28 cellular contexts compared by ENCODE assay signal in genomic region chr2:101185085-101185484, GRCh38. TPM values are rescaled to one million over a fixed set of nuclear protein-coding genes. Genes with fewer than 3 reads are reported as not detected.
DNase-seq lines count a peak whose midpoint lies in the region; ATAC-seq, FAIRE-seq and TF ChIP-seq lines count a peak whose summit lies in the region.
"Had no signal": no experiment of that assay in that cellular context is flagged by ENCODE, and none has a peak within 500 bp of the region (broad histone marks: within the 10 kb centered on the region; RNA-seq: fewer than 3 reads in every experiment).

No MANE protein-coding gene starts in this region.

- H3K4me1 ChIP-seq in HepG2 (ENCODE audit: insufficient read depth, low read length) (peaks cover 30% of the 10 kb centered on the region), right lobe of liver (no peaks in the 10 kb centered on the region), esophagus squamous epithelium (peaks cover 0 to 49% (median 13%) of the 10 kb centered on the region in 3 donors)
- no peaks in the 10 kb centered on the region for H3K4me1 ChIP-seq in naive thymus-derived CD4-positive, alpha-beta T cell (ENCODE audit: control insufficient read depth in 2 of 2, insufficient read depth in 2 of 2, low read length in 2 of 2)
- H3K4me1 ChIP-seq: BE2C, sigmoid colon had no signal

- H3K27ac ChIP-seq in HepG2 (ENCODE audit: extremely low read length, insufficient read depth, low read length): no peak overlapping the region
- no peak overlapping the region for H3K27ac ChIP-seq in right lobe of liver
- peak overlapping the region in 3 of 4 donors; percentile 51 to 63 (median 60) for H3K27ac ChIP-seq in esophagus squamous epithelium
- H3K27ac ChIP-seq in naive thymus-derived CD4-positive, alpha-beta T cell (ENCODE audit: low read depth, low read length): no peak overlapping the region
- H3K27ac ChIP-seq: cardiac muscle cell, coronary artery, sigmoid colon, suprapubic skin had no signal

- no peaks in the 10 kb centered on the region for H3K27me3 Mint-ChIP-seq in type B pancreatic cell
- H3K27me3 Mint-ChIP-seq in naive thymus-derived CD4-positive, alpha-beta T cell: no peaks in the 10 kb centered on the region
- H3K27me3 Mint-ChIP-seq: IgD-negative memory B cell; stimulated activated naive B cell treated with anti-CD40 and anti-IgM and Interleukin-4, amounts not matched to agents 10 μg/mL and 1 μg/mL and 100 μg/mL, for 72 hours had no signal

- no peaks in the 10 kb centered on the region for H3K36me3 ChIP-seq in HepG2 (replicated peaks in 1 of 2; ENCODE audit: control insufficient read depth in 1 of 2, insufficient read depth in 2 of 2, low read length in 2 of 2)
- H3K36me3 ChIP-seq in right lobe of liver: no peaks in the 10 kb centered on the region
- H3K36me3 ChIP-seq in esophagus squamous epithelium: no peaks in the 10 kb centered on the region
- no peaks in the 10 kb centered on the region for H3K36me3 ChIP-seq in naive thymus-derived CD4-positive, alpha-beta T cell (ENCODE audit: control insufficient read depth in 2 of 3, insufficient read depth in 3 of 3, low read length in 3 of 3)
- H3K36me3 ChIP-seq: BE2C, cardiac muscle cell, sigmoid colon, suprapubic skin had no signal

- WGBS in HepG2 (ENCODE audit: low lambda C conversion rate): 24% methylated on average over 4 of the region's 4 CpGs
- WGBS in right lobe of liver (ENCODE audit: insufficient coverage, low coverage, low lambda C conversion rate, missing lambda C conversion rate): 81% methylated on average over 4 of the region's 4 CpGs
- WGBS in esophagus squamous epithelium, 2 donors: 46 to 50% methylated on average over 4 of the region's 4 CpGs

- H3K9me3 Mint-ChIP-seq in type B pancreatic cell: no peaks in the 10 kb centered on the region
- peaks cover 0 to 21% (median 2%) of the 10 kb centered on the region in 11 donors for H3K9me3 Mint-ChIP-seq in naive thymus-derived CD4-positive, alpha-beta T cell
- H3K9me3 Mint-ChIP-seq: activated naive CD4-positive, alpha-beta T cell treated with anti-CD3 and anti-CD28 coated beads, Interleukin-2, amount 50 U/mL, for 24 hours had no signal

- DNase-seq in HepG2 (ENCODE audit: low spot score) (no peak), right lobe of liver (no peak), NCI-H774 (lab: John Stamatoyannopoulos, UW) (peak; percentile 11), esophagus squamous epithelium (lab: John Stamatoyannopoulos, UW) (no peak), type B pancreatic cell (ENCODE audit: extremely low spot score, unreplicated experiment) (no peak), NCI-H82 (lab: John Stamatoyannopoulos, UW) (no peak), NOMO-1 treated with dmso at 0.1 percent for 144 hours (lab: John Stamatoyannopoulos, UW; ENCODE audit: unreplicated experiment) (no peak)
- DNase-seq in naive thymus-derived CD4-positive, alpha-beta T cell: no peak
- DNase-seq: ACHN; activated CD4-positive, alpha-beta T cell treated with anti-CD3 and anti-CD28 coated beads, Interleukin-2, amount 50 U/mL, for 48 hours; activated CD8-positive, alpha-beta memory T cell treated with anti-CD3 and anti-CD28 coated beads, Interleukin-2, amount 50 U/mL, for 4 hours; BE2C; effector memory CD4-positive, alpha-beta T cell; GOT3; left colon; NCI-H2107; NCI-H524; sigmoid colon; stimulated activated CD4-positive, alpha-beta T cell treated with anti-CD3 and anti-CD28 coated beads, Interleukin-15, amount 100 ng/mL, for 24 hours; stimulated activated naive B cell treated with anti-CD40 and anti-IgM and Interleukin-4, amounts not matched to agents 10 μg/mL and 1 μg/mL and 100 μg/mL, for 72 hours had no signal

- TF ChIP-seq RAD21 in HepG2 (CRISPR knock-in tag; IDR thresholded peaks at IDR 0.05): no peak

- peaks cover 9% of the 10 kb centered on the region; the same call in 1 of the 2 replicates for H3K9me3 ChIP-seq in HepG2 (ENCODE audit: low read length)
- H3K9me3 ChIP-seq in right lobe of liver: no peaks in the 10 kb centered on the region
- H3K9me3 ChIP-seq in esophagus squamous epithelium: no peaks in the 10 kb centered on the region
- no peaks in the 10 kb centered on the region for H3K9me3 ChIP-seq in naive thymus-derived CD4-positive, alpha-beta T cell (ENCODE audit: control insufficient read depth in 2 of 3, low read length in 3 of 3)
- H3K9me3 ChIP-seq: BE2C, sigmoid colon, suprapubic skin had no signal

- no peaks in the 10 kb centered on the region for H4K20me1 ChIP-seq in HepG2 (ENCODE audit: insufficient read depth, low read length)

- no peak for TF ChIP-seq POLR2A in HepG2 (IDR thresholded peaks at IDR 0.05; ENCODE audit: insufficient read depth in 1 of 2, low read depth in 2 of 2, low read length in 2 of 2)
- no peak for TF ChIP-seq POLR2A in right lobe of liver (IDR thresholded peaks at IDR 0.05)
- TF ChIP-seq POLR2A in esophagus squamous epithelium (IDR thresholded peaks at IDR 0.05): no peak

- H3K27me3 ChIP-seq in HepG2 (ENCODE audit: control insufficient read depth in 1 of 2, insufficient read depth in 2 of 2, low read length in 2 of 2): no peaks in the 10 kb centered on the region
- no peaks in the 10 kb centered on the region for H3K27me3 ChIP-seq in right lobe of liver
- H3K27me3 ChIP-seq in esophagus squamous epithelium: no peaks in the 10 kb centered on the region
- no peaks in the 10 kb centered on the region for H3K27me3 ChIP-seq in naive thymus-derived CD4-positive, alpha-beta T cell (ENCODE audit: control insufficient read depth in 2 of 2, insufficient read depth in 2 of 2, low read length in 2 of 2)
- H3K27me3 ChIP-seq: BE2C, cardiac muscle cell, sigmoid colon, suprapubic skin had no signal

- no peak for ATAC-seq in HepG2
- ATAC-seq in right lobe of liver: no peak
- no peak for ATAC-seq in naive thymus-derived CD4-positive, alpha-beta T cell
- ATAC-seq: activated CD4-positive, CD25-positive, alpha-beta regulatory T cell treated with anti-CD3 and anti-CD28 coated beads, Interleukin-2, amount 50 U/mL, for 24 hours; left colon; stimulated activated naive B cell treated with anti-CD40 and anti-IgM and Interleukin-4, amounts not matched to agents 10 μg/mL and 1 μg/mL and 100 μg/mL, for 72 hours had no signal

- peaks cover 13% of the 10 kb centered on the region for H3K4me1 Mint-ChIP-seq in type B pancreatic cell (ENCODE audit: unreplicated experiment)
- no peaks in the 10 kb centered on the region for H3K4me1 Mint-ChIP-seq in naive thymus-derived CD4-positive, alpha-beta T cell
- H3K4me1 Mint-ChIP-seq: activated naive CD4-positive, alpha-beta T cell treated with anti-CD3 and anti-CD28 coated beads, Interleukin-2, amount 50 U/mL, for 24 hours; IgD-negative memory B cell had no signal

- in situ Hi-C loops in HepG2 (cut with HindIII; ENCODE audit: extremely low pct_ligation_motif_present, low pct_unique_long_range_greater_than_20kb): no loop called here

- H3K27ac Mint-ChIP-seq in type B pancreatic cell: peak overlapping the region; percentile 61
- H3K27ac Mint-ChIP-seq in naive thymus-derived CD4-positive, alpha-beta T cell: no peak overlapping the region
- H3K27ac Mint-ChIP-seq: activated naive CD4-positive, alpha-beta T cell treated with anti-CD3 and anti-CD28 coated beads, Interleukin-2, amount 50 U/mL, for 24 hours; activated T-helper 1 cell treated with anti-CD3 and anti-CD28 coated beads, Interleukin-12 subunit alpha, Interleukin-12 subunit beta, Interleukin-2, Interleukin-4 antibody, amounts not matched to agents 30 ng/mL and 10 ng/mL and 1 ng/mL, durations not matched to agents 14 hours and 24 hours and 36 hours; IgD-negative memory B cell; stimulated activated naive B cell treated with anti-CD40 and anti-IgM and Interleukin-4, amounts not matched to agents 10 μg/mL and 1 μg/mL and 100 μg/mL, for 72 hours had no signal

- TF ChIP-seq CTCF in HepG2 (CRISPR knock-in tag; IDR thresholded peaks at IDR 0.05): no peak
- no peak for TF ChIP-seq CTCF in right lobe of liver (IDR thresholded peaks at IDR 0.05)
- TF ChIP-seq CTCF in esophagus squamous epithelium (IDR thresholded peaks at IDR 0.05): no peak
- TF ChIP-seq CTCF in type B pancreatic cell (conservative IDR thresholded peaks at IDR 0.05): no peak

- H3K9ac ChIP-seq in HepG2 (ENCODE audit: insufficient read depth, low read depth, low read length): no peak overlapping the region

- intact Hi-C loops in HepG2 (cut with micrococcal nuclease; ENCODE audit: unreplicated experiment): no loop called here
- intact Hi-C loops in right lobe of liver (cut with DNase I): no loop called here
- intact Hi-C loops in esophagus squamous epithelium (cut with DNase I): no loop called here
- intact Hi-C loops in naive thymus-derived CD4-positive, alpha-beta T cell (cut with micrococcal nuclease): no loop called here

- FAIRE-seq in HepG2 (lab: Jason Lieb, UNC): peak; percentile 28
- FAIRE-seq: frontal cortex had no signal

- H2AFZ ChIP-seq in HepG2 (ENCODE audit: low read length): peak overlapping the region; percentile 17

- H3K79me2 ChIP-seq in HepG2 (ENCODE audit: insufficient read depth, low read length): no peaks in the 10 kb centered on the region

- CTCF ChIA-PET in HepG2 (lab: Yijun Ruan, JAX; ENCODE audit: low intra/inter-chr PET ratio, low total read pairs): no interaction called here
- CTCF ChIA-PET in naive thymus-derived CD4-positive, alpha-beta T cell (lab: Charles Lee): interaction anchor here (0.9 to 1.1 kb wide), 3 partner anchors 33 to 1041 kb away, joined by 3 read pairs; no protein-coding TSS in a partner anchor

- no peak overlapping the region for H3K4me2 ChIP-seq in HepG2 (ENCODE audit: low read depth, low read length)

- H3K36me3 Mint-ChIP-seq in type B pancreatic cell: no peaks in the 10 kb centered on the region
- H3K36me3 Mint-ChIP-seq in naive thymus-derived CD4-positive, alpha-beta T cell: peaks cover 0 to 15% (median 0%) of the 10 kb centered on the region in 5 donors
- H3K36me3 Mint-ChIP-seq: activated naive CD4-positive, alpha-beta T cell treated with anti-CD3 and anti-CD28 coated beads, Interleukin-2, amount 50 U/mL, for 24 hours; IgD-negative memory B cell had no signal

- POLR2A ChIA-PET in HepG2 (lab: Yijun Ruan, JAX): no interaction called here
- POLR2A ChIA-PET in naive thymus-derived CD4-positive, alpha-beta T cell (lab: Charles Lee): no interaction called here

- TF ChIP-seq EP300 in HepG2 (IDR thresholded peaks at IDR 0.05; ENCODE audit: low read depth in 2 of 2, low read length in 2 of 2): no peak
- TF ChIP-seq EP300 in HepG2 (CRISPR knock-in tag; IDR thresholded peaks at IDR 0.05; ENCODE audit: borderline replicate concordance): no peak

- H3K4me3 ChIP-seq in HepG2 (replicated peaks in 1 of 3; ENCODE audit: insufficient read depth in 1 of 3, low read depth in 2 of 3, low read length in 3 of 3): no peak overlapping the region
- H3K4me3 ChIP-seq in right lobe of liver: no peak overlapping the region
- H3K4me3 ChIP-seq in esophagus squamous epithelium: no peak overlapping the region
- H3K4me3 ChIP-seq in naive thymus-derived CD4-positive, alpha-beta T cell (ENCODE audit: low read length): no peak overlapping the region
- H3K4me3 ChIP-seq: cardiac muscle cell, coronary artery, sigmoid colon, suprapubic skin had no signal

- peak overlapping the region; percentile 7 for H3K4me3 Mint-ChIP-seq in type B pancreatic cell
- no peak overlapping the region for H3K4me3 Mint-ChIP-seq in naive thymus-derived CD4-positive, alpha-beta T cell
- H3K4me3 Mint-ChIP-seq: activated naive CD4-positive, alpha-beta T cell treated with anti-CD3 and anti-CD28 coated beads, Interleukin-2, amount 50 U/mL, for 24 hours; activated T-helper 1 cell treated with anti-CD3 and anti-CD28 coated beads, Interleukin-12 subunit alpha, Interleukin-12 subunit beta, Interleukin-2, Interleukin-4 antibody, amounts not matched to agents 30 ng/mL and 10 ng/mL and 1 ng/mL, durations not matched to agents 14 hours and 24 hours and 36 hours; IgD-negative memory B cell; stimulated activated naive B cell treated with anti-CD40 and anti-IgM and Interleukin-4, amounts not matched to agents 10 μg/mL and 1 μg/mL and 100 μg/mL, for 72 hours had no signal

- BruUV-seq in HepG2 (replicated peaks; lab: Mats Ljungman, UMichigan): no TSS peak

RNA-seq across cellular contexts. Expression of gene TBC1D8, which starts 33.9 kb away (rescaled TPM):
- total RNA-seq in HepG2 (2016; rRNA removed; fragmentation: Illumina TruSeq; extraction: Trizol) (24.6 and 45.1 TPM in 2 replicates), right lobe of liver (10 to 100 TPM; 17.3 to 31.2 (median 21.5) TPM), esophagus squamous epithelium (10 to 100 TPM; 19.5 to 46.9 (median 24.8) TPM), type B pancreatic cell (ENCODE audit: low replicate concordance) (16.1 and 20.1 TPM in 2 replicates)
- total RNA-seq in HepG2 (2016; cell fraction: cytosol; rRNA removed; fragmentation: Illumina TruSeq; extraction: Trizol; ENCODE audit: low read depth): 19.7 and 20.1 TPM in 2 replicates
- 24.0 and 41.1 TPM in 2 replicates for total RNA-seq in HepG2 (2016; cell fraction: insoluble cytoplasmic fraction; rRNA removed; fragmentation: Illumina TruSeq; extraction: Trizol)
- 25.6 and 27.6 TPM in 2 replicates for total RNA-seq in HepG2 (2016; cell fraction: membrane; rRNA removed; fragmentation: Illumina TruSeq; extraction: Trizol)
- total RNA-seq in HepG2 (2016; cell fraction: nucleus; rRNA removed; fragmentation: Illumina TruSeq; extraction: Trizol): 65.7 and 82.2 TPM in 2 replicates
- 95.4 and 109 TPM in 2 replicates for polyA plus RNA-seq in HepG2 (2011; rRNA removed)
- polyA plus RNA-seq in HepG2 (2011; cell fraction: cytosol; rRNA removed): 29.9 and 31.1 TPM in 2 replicates
- polyA plus RNA-seq in HepG2 (2011; cell fraction: nucleus; rRNA removed): 436 and 543 TPM in 2 replicates
- polyA plus RNA-seq in HepG2 (2012): 48.7 and 51.7 TPM in 2 replicates
- 3.0 and 3.1 TPM in 2 replicates for polyA plus RNA-seq in HepG2 (2016; cell fraction: cytosol; fragmentation: Illumina TruSeq; extraction: Trizol; ENCODE audit: low read depth)
- 19.9 and 22.5 TPM in 2 replicates for polyA plus RNA-seq in HepG2 (2016; cell fraction: insoluble cytoplasmic fraction; fragmentation: Illumina TruSeq; extraction: Trizol; ENCODE audit: low read depth)
- 8.5 and 9.7 TPM in 2 replicates for polyA plus RNA-seq in HepG2 (2016; cell fraction: membrane; fragmentation: Illumina TruSeq; extraction: Trizol; ENCODE audit: low read depth)
- 164 and 165 TPM in 2 replicates for polyA plus RNA-seq in HepG2 (2016; cell fraction: nucleus; fragmentation: Illumina TruSeq; extraction: Trizol; ENCODE audit: insufficient read depth, low read depth)
- 49.0 and 185 TPM in 2 replicates for polyA minus RNA-seq in HepG2 (2011; rRNA and poly(A)+ RNA removed; ENCODE audit: low replicate concordance)
- 17.5 and 18.1 TPM in 2 replicates for polyA minus RNA-seq in HepG2 (2011; cell fraction: cytosol; rRNA and poly(A)+ RNA removed)
- polyA minus RNA-seq in HepG2 (2011; cell fraction: nucleus; rRNA and poly(A)+ RNA removed): 201 and 233 TPM in 2 replicates
- total RNA-seq in naive thymus-derived CD4-positive, alpha-beta T cell: 10 to 100 TPM in 1 of 5 experiments, 1 to 10 TPM in 3, under 1 TPM in 1; 0.87 to 20.1 (median 2.4) TPM
- polyA plus RNA-seq in naive thymus-derived CD4-positive, alpha-beta T cell: under 1 TPM; 0.30 to 0.37 TPM

Comparison
In these comparisons a context has a peak if more than half of its experiments do, and no peak if none do; other contexts are left out.
1. H3K27ac ChIP-seq: peak in esophagus squamous epithelium (3 of 4); none in HepG2 (single experiment), right lobe of liver (0 of 3) and naive thymus-derived CD4-positive, alpha-beta T cell (single experiment).